38 cellular contexts compared by ENCODE assay signal in genomic region chr16:59773330-59773729, GRCh38.
"Had no signal": no experiment of that assay in that cellular context is flagged by ENCODE, and none has a peak within 500 bp of the region (broad histone marks: within the 10 kb centered on the region; RNA-seq: fewer than 3 reads in every experiment).

No MANE protein-coding gene starts in this region.

- H3K36me3 ChIP-seq: adrenal gland, ascending aorta, brain microvascular endothelial cell, breast epithelium, cardiac muscle cell had no signal

- H3K27me3 Mint-ChIP-seq: activated naive CD4-positive, alpha-beta T cell treated with anti-CD3 and anti-CD28 coated beads, Interleukin-2, amount 10 ng/mL, durations not matched to agents 7 days and 5 days; activated naive CD4-positive, alpha-beta T cell treated with anti-CD3 and anti-CD28 coated beads, Interleukin-2, amount 50 U/mL, for 24 hours; activated naive CD8-positive, alpha-beta T cell; activated naive CD8-positive, alpha-beta T cell treated with anti-CD3 and anti-CD28 coated beads for 36 hours; activated naive CD8-positive, alpha-beta T cell treated with anti-CD3 and anti-CD28 coated beads, Interleukin-2, amount 10 ng/mL, durations not matched to agents 7 days and 5 days; activated naive CD8-positive, alpha-beta T cell treated with anti-CD3 and anti-CD28 coated beads, Interleukin-2, amount 50 U/mL, for 24 hours; activated T-cell treated with anti-CD3 and anti-CD28 coated beads, Interleukin-2, amount 50 U/mL, for 24 hours; activated T-helper 17 cell treated with anti-CD3 and anti-CD28 coated beads, Interleukin-2, amount 50 U/mL, for 72 hours; brain; central memory CD8-positive, alpha-beta T cell had no signal

- H3K27ac Mint-ChIP-seq: activated naive CD4-positive, alpha-beta T cell treated with anti-CD3 and anti-CD28 coated beads for 36 hours; activated naive CD4-positive, alpha-beta T cell treated with anti-CD3 and anti-CD28 coated beads, Interleukin-2, amount 10 ng/mL, durations not matched to agents 7 days and 5 days; activated naive CD4-positive, alpha-beta T cell treated with anti-CD3 and anti-CD28 coated beads, Interleukin-2, amount 50 U/mL, for 24 hours; activated naive CD4-positive, alpha-beta T cell treated with anti-CD3 and anti-CD28 coated beads, Interleukin-2, amount 50 U/mL, for 72 hours; activated naive CD8-positive, alpha-beta T cell; activated naive CD8-positive, alpha-beta T cell treated with anti-CD3 and anti-CD28 coated beads for 36 hours; activated naive CD8-positive, alpha-beta T cell treated with anti-CD3 and anti-CD28 coated beads, Interleukin-2, amount 10 ng/mL, durations not matched to agents 7 days and 5 days; activated naive CD8-positive, alpha-beta T cell treated with anti-CD3 and anti-CD28 coated beads, Interleukin-2, amount 50 U/mL, for 24 hours; activated T-cell treated with anti-CD3 and anti-CD28 coated beads, Interleukin-2, amount 50 U/mL, for 24 hours; activated T-helper 1 cell treated with anti-CD3 and anti-CD28 coated beads, Interleukin-12 subunit alpha, Interleukin-12 subunit beta, Interleukin-2, Interleukin-4 antibody, amounts not matched to agents 30 ng/mL and 10 ng/mL and 1 ng/mL, durations not matched to agents 14 hours and 24 hours and 36 hours; activated T-helper 17 cell treated with anti-CD3 and anti-CD28 coated beads, Interleukin-2, amount 50 U/mL, for 72 hours; activated T-helper 2 cell treated with anti-CD3 and anti-CD28 coated beads, Interferon-gamma antibody, Interleukin-2, Interleukin-4, amounts not matched to agents 10 μg/mL and 5 μg/mL and 100 μg/mL, durations not matched to agents 14 hours and 24 hours and 36 hours; brain had no signal

- DNase-seq: activated effector memory CD4-positive, alpha-beta T cell treated with anti-CD3 and anti-CD28 coated beads, Interleukin-2, amount 50 U/mL, for 16 hours; activated effector memory CD4-positive, alpha-beta T cell treated with Interleukin-2 at 50 U/mL for 16 hours; activated gamma-delta T cell; activated gamma-delta T cell treated with Interleukin-2 at 50 U/mL for 16 hours; activated naive CD4-positive, alpha-beta T cell; activated naive CD4-positive, alpha-beta T cell treated with anti-CD3 and anti-CD28 coated beads for 36 hours; activated naive CD4-positive, alpha-beta T cell treated with anti-CD3 and anti-CD28 coated beads, Interleukin-2, amount 10 ng/mL, durations not matched to agents 7 days and 5 days; activated naive CD4-positive, alpha-beta T cell treated with anti-CD3 and anti-CD28 coated beads, Interleukin-2, amount 50 U/mL, for 16 hours; activated naive CD4-positive, alpha-beta T cell treated with Interleukin-2 at 50 U/mL for 16 hours; activated naive CD8-positive, alpha-beta T cell treated with anti-CD3 and anti-CD28 coated beads for 36 hours; activated naive CD8-positive, alpha-beta T cell treated with anti-CD3 and anti-CD28 coated beads, Interleukin-2, amount 10 ng/mL, durations not matched to agents 7 days and 5 days; activated naive CD8-positive, alpha-beta T cell treated with anti-CD3 and anti-CD28 coated beads, Interleukin-2, amount 50 U/mL, for 24 hours; activated T-cell treated with anti-CD3 and anti-CD28 coated beads for 4 hours; activated T-cell treated with anti-CD3 and anti-CD28 coated beads, Interleukin-2, amount 50 U/mL, for 1 hour; activated T-cell treated with anti-CD3 and anti-CD28 coated beads, Interleukin-2, amount 50 U/mL, for 24 hours; activated T-cell treated with anti-CD3 and anti-CD28 coated beads, Interleukin-2, amount 50 U/mL, for 4 hours; activated T-cell treated with anti-CD3 and anti-CD28 coated beads, Interleukin-2, amount 50 U/mL, for 48 hours; adrenal gland; amniotic stem cell; amygdala; anterior cingulate cortex; aorta; body of pancreas; brain microvascular endothelial cell; caudate nucleus; central memory CD4-positive, alpha-beta T cell; cerebellar nuclear complex had no signal

- H3K36me3 Mint-ChIP-seq: activated naive CD4-positive, alpha-beta T cell treated with anti-CD3 and anti-CD28 coated beads, Interleukin-2, amount 10 ng/mL, durations not matched to agents 7 days and 5 days; activated naive CD4-positive, alpha-beta T cell treated with anti-CD3 and anti-CD28 coated beads, Interleukin-2, amount 50 U/mL, for 24 hours; activated naive CD4-positive, alpha-beta T cell treated with anti-CD3 and anti-CD28 coated beads, Interleukin-2, amount 50 U/mL, for 72 hours; activated naive CD8-positive, alpha-beta T cell; activated naive CD8-positive, alpha-beta T cell treated with anti-CD3 and anti-CD28 coated beads for 36 hours; activated naive CD8-positive, alpha-beta T cell treated with anti-CD3 and anti-CD28 coated beads, Interleukin-2, amount 10 ng/mL, durations not matched to agents 7 days and 5 days; brain had no signal

- ATAC-seq: activated naive CD4-positive, alpha-beta T cell treated with anti-CD3 and anti-CD28 coated beads, Interleukin-2, amount 50 U/mL, for 72 hours; activated naive CD8-positive, alpha-beta T cell treated with anti-CD3 and anti-CD28 coated beads, Interleukin-2, amount 50 U/mL, for 24 hours; activated T-cell treated with anti-CD3 and anti-CD28 coated beads, Interleukin-2, amount 50 U/mL, for 4 hours; activated T-helper 17 cell treated with anti-CD3 and anti-CD28 coated beads, Interleukin-2, amount 50 U/mL, for 72 hours; body of pancreas had no signal

- H3K4me3 ChIP-seq: adrenal gland, ascending aorta, body of pancreas, breast epithelium, cardiac muscle cell had no signal

- H3K27me3 ChIP-seq: adrenal gland, ascending aorta, body of pancreas, brain microvascular endothelial cell, breast epithelium, cardiac muscle cell had no signal

- H3K9me3 ChIP-seq: adrenal gland, ascending aorta, body of pancreas had no signal

- H3K9me3 Mint-ChIP-seq: activated naive CD4-positive, alpha-beta T cell treated with anti-CD3 and anti-CD28 coated beads, Interleukin-2, amount 50 U/mL, for 72 hours; activated T-helper 1 cell treated with anti-CD3 and anti-CD28 coated beads, Interleukin-12 subunit alpha, Interleukin-12 subunit beta, Interleukin-2, Interleukin-4 antibody, amounts not matched to agents 30 ng/mL and 10 ng/mL and 1 ng/mL, durations not matched to agents 14 hours and 24 hours and 36 hours; activated T-helper 17 cell treated with anti-CD3 and anti-CD28 coated beads, Interleukin-2, amount 50 U/mL, for 72 hours had no signal

- H3K4me3 Mint-ChIP-seq: activated naive CD4-positive, alpha-beta T cell treated with anti-CD3 and anti-CD28 coated beads for 36 hours; activated naive CD4-positive, alpha-beta T cell treated with anti-CD3 and anti-CD28 coated beads, Interleukin-2, amount 10 ng/mL, durations not matched to agents 7 days and 5 days; activated naive CD4-positive, alpha-beta T cell treated with anti-CD3 and anti-CD28 coated beads, Interleukin-2, amount 50 U/mL, for 24 hours; activated naive CD8-positive, alpha-beta T cell; activated naive CD8-positive, alpha-beta T cell treated with anti-CD3 and anti-CD28 coated beads for 36 hours; activated naive CD8-positive, alpha-beta T cell treated with anti-CD3 and anti-CD28 coated beads, Interleukin-2, amount 10 ng/mL, durations not matched to agents 7 days and 5 days; activated naive CD8-positive, alpha-beta T cell treated with anti-CD3 and anti-CD28 coated beads, Interleukin-2, amount 50 U/mL, for 24 hours; activated T-cell treated with anti-CD3 and anti-CD28 coated beads, Interleukin-2, amount 50 U/mL, for 24 hours; activated T-cell treated with anti-CD3 and anti-CD28 coated beads, Interleukin-2, amount 50 U/mL, for 4 hours; activated T-helper 1 cell treated with anti-CD3 and anti-CD28 coated beads, Interleukin-12 subunit alpha, Interleukin-12 subunit beta, Interleukin-2, Interleukin-4 antibody, amounts not matched to agents 30 ng/mL and 10 ng/mL and 1 ng/mL, durations not matched to agents 14 hours and 24 hours and 36 hours; activated T-helper 17 cell treated with anti-CD3 and anti-CD28 coated beads, Interleukin-2, amount 50 U/mL, for 72 hours; brain; central memory CD8-positive, alpha-beta T cell had no signal

- H3K4me1 Mint-ChIP-seq: activated naive CD4-positive, alpha-beta T cell treated with anti-CD3 and anti-CD28 coated beads, Interleukin-2, amount 10 ng/mL, durations not matched to agents 7 days and 5 days; activated naive CD4-positive, alpha-beta T cell treated with anti-CD3 and anti-CD28 coated beads, Interleukin-2, amount 50 U/mL, for 24 hours; activated naive CD8-positive, alpha-beta T cell treated with anti-CD3 and anti-CD28 coated beads for 36 hours; activated naive CD8-positive, alpha-beta T cell treated with anti-CD3 and anti-CD28 coated beads, Interleukin-2, amount 10 ng/mL, durations not matched to agents 7 days and 5 days; activated naive CD8-positive, alpha-beta T cell treated with anti-CD3 and anti-CD28 coated beads, Interleukin-2, amount 50 U/mL, for 24 hours; activated T-helper 17 cell treated with anti-CD3 and anti-CD28 coated beads, Interleukin-2, amount 50 U/mL, for 72 hours; brain; central memory CD8-positive, alpha-beta T cell had no signal

- H3K27ac ChIP-seq: adrenal gland, ascending aorta, body of pancreas, brain microvascular endothelial cell, breast epithelium, cardiac muscle cell had no signal
